In the genomic region with DNA sequence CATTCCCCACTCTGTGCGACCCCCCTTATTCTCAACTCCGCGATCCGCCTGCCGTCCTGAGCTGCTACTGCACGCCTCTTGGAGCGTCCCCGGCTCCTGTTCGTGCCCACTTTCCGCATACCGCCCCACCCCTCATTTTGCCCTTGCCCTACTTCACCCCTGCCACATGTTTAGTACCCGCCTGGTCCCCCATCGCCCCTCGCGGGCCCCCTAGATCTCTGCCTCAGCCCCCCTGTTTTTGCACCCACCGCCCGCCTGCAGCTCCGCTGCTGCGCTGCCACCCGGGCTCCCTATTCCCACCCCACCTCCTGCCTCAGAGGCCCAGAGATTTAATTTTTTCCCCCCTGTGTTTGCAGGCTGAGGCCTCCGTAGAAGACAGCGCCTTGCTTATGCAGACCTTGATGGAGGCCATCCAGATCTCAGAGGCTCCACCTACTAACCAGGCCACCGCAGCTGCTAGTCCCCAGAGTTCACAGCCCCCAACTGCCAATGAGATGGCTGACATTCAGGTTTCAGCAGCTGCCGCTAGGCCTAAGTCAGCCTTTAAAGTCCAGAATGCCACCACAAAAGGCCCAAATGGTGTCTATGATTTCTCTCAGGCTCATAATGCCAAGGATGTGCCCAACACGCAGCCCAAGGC, we compare ENCODE assay signal across 8 cellular contexts. TPM values are rescaled to one million over a fixed set of nuclear protein-coding genes. Genes with fewer than 3 reads are reported as not detected.
DNase-seq lines count a peak whose midpoint lies in the region; ATAC-seq and TF ChIP-seq lines count a peak whose summit lies in the region.

No MANE protein-coding gene starts in this region.

- H3K14ac ChIP-seq in neuronal stem cell (ENCODE audit: low read length): no peak overlapping the region

- no peak overlapping the region for H2BK12ac ChIP-seq in neuronal stem cell (ENCODE audit: low read length)

- peak overlapping the region; percentile 60 for H3K4me2 ChIP-seq in neuronal stem cell (ENCODE audit: insufficient read depth, low read length, poor library complexity, severe bottlenecking)

- H2AFZ ChIP-seq in ACC112 (ENCODE audit: low read length, unreplicated experiment) (no peak overlapping the region), neuronal stem cell (ENCODE audit: low read length) (no peak overlapping the region)

- TF ChIP-seq CTCF in fibroblast of pulmonary artery (IDR thresholded peaks at IDR 0.05; ENCODE audit: low read length, missing control alignments): no peak

- DNase-seq in SK-N-MC (ENCODE audit: low read depth, low spot score): no peak
- DNase-seq in fibroblast of pulmonary artery (ENCODE audit: low read depth): peak; percentile 29
- no peak for DNase-seq in neuronal stem cell (ENCODE audit: low spot score)
- DNase-seq in CD1c-positive myeloid dendritic cell (ENCODE audit: extremely low spot score): no peak

- H3K79me2 ChIP-seq in ACC112 (ENCODE audit: control insufficient read depth, insufficient read depth, low read length, unreplicated experiment): peaks cover 34% of the 10 kb centered on the region

- H2BK5ac ChIP-seq in neuronal stem cell (ENCODE audit: low read length): no peak overlapping the region

- peak overlapping the region; percentile 80 for H3K18ac ChIP-seq in neuronal stem cell (ENCODE audit: low read length)

- H3K4me1 ChIP-seq in ACC112 (ENCODE audit: control insufficient read depth, insufficient read depth, low read length, unreplicated experiment): peaks cover 16% of the 10 kb centered on the region
- peaks cover 10 to 15% of the 10 kb centered on the region in 2 donors for H3K4me1 ChIP-seq in neuronal stem cell (ENCODE audit: control insufficient read depth in 2 of 2, insufficient read depth in 1 of 2, low read depth in 1 of 2, low read length in 2 of 2)

- H3K4ac ChIP-seq in neuronal stem cell (ENCODE audit: low read length): no peak overlapping the region

- no peak overlapping the region for H3K23ac ChIP-seq in neuronal stem cell (ENCODE audit: low read depth, low read length, poor library complexity)

- peak; percentile 54 for ATAC-seq in GM18498 (IDR thresholded peaks at IDR 0.05; ENCODE audit: unreplicated experiment)
- ATAC-seq in HG03066 (IDR thresholded peaks at IDR 0.05; ENCODE audit: low read depth, unreplicated experiment): peak; percentile 59
- no peak for ATAC-seq in GM21737 (IDR thresholded peaks at IDR 0.05; ENCODE audit: unreplicated experiment)

- H3K9me3 ChIP-seq in SK-N-MC (ENCODE audit: low read depth, low read length): no peaks in the 10 kb centered on the region
- H3K9me3 ChIP-seq in neuronal stem cell (replicated peaks in 1 of 2; ENCODE audit: control insufficient read depth in 2 of 2, insufficient read depth in 1 of 2, low read depth in 1 of 2, low read length in 2 of 2): no peaks in the 10 kb centered on the region

- H2BK120ac ChIP-seq in neuronal stem cell (ENCODE audit: low read depth, low read length): no peak overlapping the region

- peak overlapping the region; percentile 56 for H2AK5ac ChIP-seq in neuronal stem cell (ENCODE audit: low read depth, low read length)

- WGBS in neuronal stem cell (ENCODE audit: extremely low coverage in 2 of 2, insufficient read length in 2 of 2, insufficient replicate concordance in 1 of 2), 2 donors: no CpG with 5 or more reads among the region's 25 CpGs

- H3K9ac ChIP-seq in SK-N-MC (ENCODE audit: insufficient read length) (peak overlapping the region; percentile 87), neuronal stem cell (ENCODE audit: low read depth, low read length, poor library complexity) (peak overlapping the region; percentile 77)

- H3K4me3 ChIP-seq in ACC112 (ENCODE audit: low read depth, low read length): peak overlapping the region; percentile 94
- H3K4me3 ChIP-seq in SK-N-MC: peak overlapping the region; percentile 77
- peak overlapping the region; percentile 83 for H3K4me3 ChIP-seq in fibroblast of pulmonary artery (replicated peaks; ENCODE audit: low read depth, low read length)
- peak overlapping the region; percentile 87 to 95 for H3K4me3 ChIP-seq in neuronal stem cell (ENCODE audit: low read length in 2 of 2)

- H3K79me1 ChIP-seq in neuronal stem cell (ENCODE audit: low read depth, low read length): peaks cover 5% of the 10 kb centered on the region

- H3K27ac ChIP-seq in ACC112 (ENCODE audit: low read depth, low read length): no peak overlapping the region
- H3K27ac ChIP-seq in SK-N-MC: no peak overlapping the region
- H3K27ac ChIP-seq in neuronal stem cell (replicated peaks; ENCODE audit: low read length): no peak overlapping the region

- H4K91ac ChIP-seq in neuronal stem cell (ENCODE audit: low read depth, low read length, poor library complexity): no peak overlapping the region

- H2BK15ac ChIP-seq in neuronal stem cell (ENCODE audit: low read length): no peak overlapping the region

- no peak overlapping the region for H4K8ac ChIP-seq in neuronal stem cell (ENCODE audit: low read depth, low read length)

- H3K27me3 ChIP-seq in ACC112 (ENCODE audit: insufficient read depth, low read length) (no peaks in the 10 kb centered on the region), neuronal stem cell (ENCODE audit: control insufficient read depth in 3 of 3, insufficient read depth in 3 of 3, low read depth in 1 of 3, low read length in 3 of 3) (no peaks in the 10 kb centered on the region)

- H3K36me3 ChIP-seq in ACC112 (ENCODE audit: insufficient read depth, low read length) (peaks cover 17% of the 10 kb centered on the region; the same call in 1 of the 2 replicates), SK-N-MC (ENCODE audit: insufficient read depth, low read length) (peaks cover 46% of the 10 kb centered on the region), neuronal stem cell (replicated peaks in 1 of 2; ENCODE audit: control insufficient read depth in 2 of 2, insufficient read depth in 2 of 2, low read length in 2 of 2) (peaks cover 27 to 45% of the 10 kb centered on the region in 2 donors)

RNA-seq across cellular contexts. Expression of gene MAGED1, which starts 1.4 kb away (rescaled TPM):
- polyA plus RNA-seq in neuronal stem cell (2013, experiment 1 of 2): 261 TPM
- 266 TPM for polyA plus RNA-seq in neuronal stem cell (2013, experiment 2 of 2)
